1 cellular context compared by ENCODE assay signal in the genomic region with DNA sequence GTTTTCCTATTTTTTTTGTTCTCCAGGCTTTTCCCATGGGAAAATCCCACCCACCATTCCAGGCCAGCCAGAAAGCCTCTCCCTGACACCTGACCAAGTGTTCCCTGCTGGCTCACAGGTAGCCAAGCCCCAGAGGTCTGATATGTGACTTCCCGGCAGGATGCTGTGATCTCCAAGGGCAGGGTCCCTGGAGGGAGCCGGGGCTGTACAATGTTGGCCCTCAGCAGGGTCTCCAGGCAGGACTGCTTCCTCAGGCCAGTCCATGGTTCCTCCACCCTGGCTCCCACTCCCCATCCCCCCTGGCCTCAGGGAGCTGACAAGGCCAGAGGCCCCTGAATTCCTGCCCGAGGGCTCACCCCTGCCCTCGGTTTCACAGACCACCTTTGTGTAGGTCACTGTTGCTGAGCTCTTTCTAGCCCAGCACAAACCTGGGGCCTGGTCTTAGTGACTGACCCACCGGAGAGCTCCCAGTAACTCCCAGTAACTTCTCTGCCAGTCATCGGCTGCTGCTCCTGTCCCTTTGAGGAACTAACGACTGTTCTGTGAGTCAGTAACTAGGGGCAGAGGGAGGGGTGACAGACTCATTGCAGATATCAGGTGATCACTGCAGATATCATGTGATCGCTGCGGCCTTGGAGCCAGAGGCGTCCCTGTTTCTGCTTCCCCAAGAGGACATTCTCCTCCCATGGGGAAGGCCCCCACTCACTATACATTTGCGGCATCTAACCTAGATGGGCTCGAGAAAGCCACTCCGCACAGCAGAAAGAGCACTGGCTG.
A peak's percentile ranks its signal among the peaks of the same experiment; 100 is the strongest.
TF ChIP-seq lines count a peak whose summit lies in the region.

No MANE protein-coding gene starts in this region.

TF ChIP-seq in HepG2, 621 proteins besides CTCF, POLR2A, EP300 and RAD21 (continues in another document):
- TF ChIP-seq JUNB (CRISPR knock-in tag; IDR thresholded peaks at IDR 0.05; ENCODE audit: borderline replicate concordance) (no peak), HHEX (CRISPR knock-in tag; IDR thresholded peaks at IDR 0.05) (no peak), SOX13 (IDR thresholded peaks at IDR 0.05) (no peak), SOX13 (CRISPR knock-in tag; conservative IDR thresholded peaks at IDR 0.05 in 1 of 2, IDR thresholded peaks at IDR 0.05 in 1 of 2) (peak in 1 of 2 experiments; percentile 7; a peak in 1 of 4 replicates), ZFP37 (CRISPR knock-in tag; IDR thresholded peaks at IDR 0.05; ENCODE audit: borderline replicate concordance) (0 out of 2 replicates have a peak, but pooled peaks have one; percentile 27), ZNF274 (CRISPR knock-in tag; IDR thresholded peaks at IDR 0.05) (no peak), ZBTB20 (CRISPR knock-in tag; IDR thresholded peaks at IDR 0.05; ENCODE audit: borderline replicate concordance, low read depth) (no peak), ATRX (CRISPR knock-in tag; IDR thresholded peaks at IDR 0.05; ENCODE audit: borderline replicate concordance) (no peak), ZBTB7A (CRISPR knock-in tag; IDR thresholded peaks at IDR 0.05) (no peak), ZBTB42 (CRISPR knock-in tag; IDR thresholded peaks at IDR 0.05) (peak; percentile 51; the same call in 1 of the 2 replicates), ZIK1 (CRISPR knock-in tag; IDR thresholded peaks at IDR 0.05; ENCODE audit: borderline replicate concordance, low read depth) (no peak), ELF1 (CRISPR knock-in tag; IDR thresholded peaks at IDR 0.05) (peak; percentile 65), NR1H2 (CRISPR knock-in tag; IDR thresholded peaks at IDR 0.05; ENCODE audit: borderline replicate concordance, low read depth) (no peak), ZNF121 (CRISPR knock-in tag; IDR thresholded peaks at IDR 0.05) (peak; percentile 20; the same call in 1 of the 2 replicates), ZNF468 (CRISPR knock-in tag; IDR thresholded peaks at IDR 0.05) (no peak), FOXM1 (CRISPR knock-in tag; IDR thresholded peaks at IDR 0.05) (no peak), MZF1 (CRISPR knock-in tag; IDR thresholded peaks at IDR 0.05; ENCODE audit: borderline replicate concordance) (no peak), TSC22D2 (CRISPR knock-in tag; IDR thresholded peaks at IDR 0.05; ENCODE audit: borderline replicate concordance) (0 out of 2 replicates have a peak, but pooled peaks have one; percentile 69), ZNF605 (CRISPR knock-in tag; IDR thresholded peaks at IDR 0.05) (peak; percentile 72; the same call in 1 of the 2 replicates), ZBTB21 (CRISPR knock-in tag; IDR thresholded peaks at IDR 0.05) (no peak), TBX2 (CRISPR knock-in tag; IDR thresholded peaks at IDR 0.05; ENCODE audit: borderline replicate concordance) (peak; percentile 55; the same call in 1 of the 2 replicates)
- TF ChIP-seq, protein P1, sequence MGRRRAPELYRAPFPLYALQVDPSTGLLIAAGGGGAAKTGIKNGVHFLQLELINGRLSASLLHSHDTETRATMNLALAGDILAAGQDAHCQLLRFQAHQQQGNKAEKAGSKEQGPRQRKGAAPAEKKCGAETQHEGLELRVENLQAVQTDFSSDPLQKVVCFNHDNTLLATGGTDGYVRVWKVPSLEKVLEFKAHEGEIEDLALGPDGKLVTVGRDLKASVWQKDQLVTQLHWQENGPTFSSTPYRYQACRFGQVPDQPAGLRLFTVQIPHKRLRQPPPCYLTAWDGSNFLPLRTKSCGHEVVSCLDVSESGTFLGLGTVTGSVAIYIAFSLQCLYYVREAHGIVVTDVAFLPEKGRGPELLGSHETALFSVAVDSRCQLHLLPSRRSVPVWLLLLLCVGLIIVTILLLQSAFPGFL (CRISPR knock-in tag; IDR thresholded peaks at IDR 0.05), result no peak
- TF ChIP-seq, protein P2, sequence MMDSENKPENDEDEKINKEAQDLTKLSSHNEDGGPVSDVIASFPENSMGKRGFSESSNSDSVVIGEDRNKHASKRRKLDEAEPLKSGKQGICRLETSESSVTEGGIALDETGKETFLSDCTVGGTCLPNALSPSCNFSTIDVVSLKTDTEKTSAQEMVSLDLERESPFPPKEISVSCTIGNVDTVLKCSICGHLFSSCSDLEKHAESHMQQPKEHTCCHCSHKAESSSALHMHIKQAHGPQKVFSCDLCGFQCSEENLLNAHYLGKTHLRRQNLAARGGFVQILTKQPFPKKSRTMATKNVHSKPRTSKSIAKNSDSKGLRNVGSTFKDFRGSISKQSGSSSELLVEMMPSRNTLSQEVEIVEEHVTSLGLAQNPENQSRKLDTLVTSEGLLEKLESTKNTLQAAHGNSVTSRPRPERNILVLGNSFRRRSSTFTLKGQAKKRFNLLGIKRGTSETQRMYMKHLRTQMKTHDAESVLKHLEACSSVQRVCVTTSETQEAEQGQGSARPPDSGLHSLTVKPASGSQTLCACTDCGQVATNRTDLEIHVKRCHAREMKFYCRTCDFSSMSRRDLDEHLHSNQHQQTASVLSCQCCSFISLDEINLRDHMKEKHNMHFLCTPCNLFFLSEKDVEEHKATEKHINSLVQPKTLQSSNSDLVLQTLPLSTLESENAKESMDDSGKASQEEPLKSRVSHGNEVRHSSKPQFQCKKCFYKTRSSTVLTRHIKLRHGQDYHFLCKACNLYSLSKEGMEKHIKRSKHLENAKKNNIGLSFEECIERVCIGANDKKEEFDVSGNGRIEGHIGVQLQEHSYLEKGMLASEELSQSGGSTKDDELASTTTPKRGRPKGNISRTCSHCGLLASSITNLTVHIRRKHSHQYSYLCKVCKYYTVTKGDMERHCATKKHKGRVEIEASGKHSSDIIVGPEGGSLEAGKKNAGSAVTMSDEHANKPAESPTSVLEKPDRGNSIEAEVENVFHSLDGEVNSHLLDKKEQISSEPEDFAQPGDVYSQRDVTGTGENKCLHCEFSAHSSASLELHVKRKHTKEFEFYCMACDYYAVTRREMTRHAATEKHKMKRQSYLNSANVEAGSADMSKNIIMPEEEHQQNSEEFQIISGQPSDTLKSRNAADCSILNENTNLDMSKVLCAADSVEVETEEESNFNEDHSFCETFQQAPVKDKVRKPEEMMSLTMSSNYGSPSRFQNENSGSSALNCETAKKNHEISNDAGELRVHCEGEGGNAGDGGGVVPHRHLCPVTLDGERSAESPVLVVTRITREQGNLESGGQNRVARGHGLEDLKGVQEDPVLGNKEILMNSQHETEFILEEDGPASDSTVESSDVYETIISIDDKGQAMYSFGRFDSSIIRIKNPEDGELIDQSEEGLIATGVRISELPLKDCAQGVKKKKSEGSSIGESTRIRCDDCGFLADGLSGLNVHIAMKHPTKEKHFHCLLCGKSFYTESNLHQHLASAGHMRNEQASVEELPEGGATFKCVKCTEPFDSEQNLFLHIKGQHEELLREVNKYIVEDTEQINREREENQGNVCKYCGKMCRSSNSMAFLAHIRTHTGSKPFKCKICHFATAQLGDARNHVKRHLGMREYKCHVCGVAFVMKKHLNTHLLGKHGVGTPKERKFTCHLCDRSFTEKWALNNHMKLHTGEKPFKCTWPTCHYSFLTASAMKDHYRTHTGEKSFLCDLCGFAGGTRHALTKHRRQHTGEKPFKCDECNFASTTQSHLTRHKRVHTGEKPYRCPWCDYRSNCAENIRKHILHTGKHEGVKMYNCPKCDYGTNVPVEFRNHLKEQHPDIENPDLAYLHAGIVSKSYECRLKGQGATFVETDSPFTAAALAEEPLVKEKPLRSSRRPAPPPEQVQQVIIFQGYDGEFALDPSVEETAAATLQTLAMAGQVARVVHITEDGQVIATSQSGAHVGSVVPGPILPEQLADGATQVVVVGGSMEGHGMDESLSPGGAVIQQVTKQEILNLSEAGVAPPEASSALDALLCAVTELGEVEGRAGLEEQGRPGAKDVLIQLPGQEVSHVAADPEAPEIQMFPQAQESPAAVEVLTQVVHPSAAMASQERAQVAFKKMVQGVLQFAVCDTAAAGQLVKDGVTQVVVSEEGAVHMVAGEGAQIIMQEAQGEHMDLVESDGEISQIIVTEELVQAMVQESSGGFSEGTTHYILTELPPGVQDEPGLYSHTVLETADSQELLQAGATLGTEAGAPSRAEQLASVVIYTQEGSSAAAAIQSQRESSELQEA (CRISPR knock-in tag; IDR thresholded peaks at IDR 0.05; ENCODE audit: not compliant biosample characterization), result no peak
- TF ChIP-seq, protein P3, sequence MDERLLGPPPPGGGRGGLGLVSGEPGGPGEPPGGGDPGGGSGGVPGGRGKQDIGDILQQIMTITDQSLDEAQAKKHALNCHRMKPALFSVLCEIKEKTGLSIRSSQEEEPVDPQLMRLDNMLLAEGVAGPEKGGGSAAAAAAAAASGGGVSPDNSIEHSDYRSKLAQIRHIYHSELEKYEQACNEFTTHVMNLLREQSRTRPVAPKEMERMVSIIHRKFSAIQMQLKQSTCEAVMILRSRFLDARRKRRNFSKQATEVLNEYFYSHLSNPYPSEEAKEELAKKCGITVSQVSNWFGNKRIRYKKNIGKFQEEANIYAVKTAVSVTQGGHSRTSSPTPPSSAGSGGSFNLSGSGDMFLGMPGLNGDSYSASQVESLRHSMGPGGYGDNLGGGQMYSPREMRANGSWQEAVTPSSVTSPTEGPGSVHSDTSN (CRISPR knock-in tag; IDR thresholded peaks at IDR 0.05), result no peak
- TF ChIP-seq, protein P4, sequence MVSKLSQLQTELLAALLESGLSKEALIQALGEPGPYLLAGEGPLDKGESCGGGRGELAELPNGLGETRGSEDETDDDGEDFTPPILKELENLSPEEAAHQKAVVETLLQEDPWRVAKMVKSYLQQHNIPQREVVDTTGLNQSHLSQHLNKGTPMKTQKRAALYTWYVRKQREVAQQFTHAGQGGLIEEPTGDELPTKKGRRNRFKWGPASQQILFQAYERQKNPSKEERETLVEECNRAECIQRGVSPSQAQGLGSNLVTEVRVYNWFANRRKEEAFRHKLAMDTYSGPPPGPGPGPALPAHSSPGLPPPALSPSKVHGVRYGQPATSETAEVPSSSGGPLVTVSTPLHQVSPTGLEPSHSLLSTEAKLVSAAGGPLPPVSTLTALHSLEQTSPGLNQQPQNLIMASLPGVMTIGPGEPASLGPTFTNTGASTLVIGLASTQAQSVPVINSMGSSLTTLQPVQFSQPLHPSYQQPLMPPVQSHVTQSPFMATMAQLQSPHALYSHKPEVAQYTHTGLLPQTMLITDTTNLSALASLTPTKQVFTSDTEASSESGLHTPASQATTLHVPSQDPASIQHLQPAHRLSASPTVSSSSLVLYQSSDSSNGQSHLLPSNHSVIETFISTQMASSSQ (IDR thresholded peaks at IDR 0.05; ENCODE audit: low read depth), result no peak
- TF ChIP-seq, protein P4 (CRISPR knock-in tag; IDR thresholded peaks at IDR 0.05; ENCODE audit: borderline replicate concordance), result no peak
- TF ChIP-seq, protein P5, sequence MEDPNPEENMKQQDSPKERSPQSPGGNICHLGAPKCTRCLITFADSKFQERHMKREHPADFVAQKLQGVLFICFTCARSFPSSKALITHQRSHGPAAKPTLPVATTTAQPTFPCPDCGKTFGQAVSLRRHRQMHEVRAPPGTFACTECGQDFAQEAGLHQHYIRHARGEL (CRISPR knock-in tag; IDR thresholded peaks at IDR 0.05), result no peak
- TF ChIP-seq, protein P6, sequence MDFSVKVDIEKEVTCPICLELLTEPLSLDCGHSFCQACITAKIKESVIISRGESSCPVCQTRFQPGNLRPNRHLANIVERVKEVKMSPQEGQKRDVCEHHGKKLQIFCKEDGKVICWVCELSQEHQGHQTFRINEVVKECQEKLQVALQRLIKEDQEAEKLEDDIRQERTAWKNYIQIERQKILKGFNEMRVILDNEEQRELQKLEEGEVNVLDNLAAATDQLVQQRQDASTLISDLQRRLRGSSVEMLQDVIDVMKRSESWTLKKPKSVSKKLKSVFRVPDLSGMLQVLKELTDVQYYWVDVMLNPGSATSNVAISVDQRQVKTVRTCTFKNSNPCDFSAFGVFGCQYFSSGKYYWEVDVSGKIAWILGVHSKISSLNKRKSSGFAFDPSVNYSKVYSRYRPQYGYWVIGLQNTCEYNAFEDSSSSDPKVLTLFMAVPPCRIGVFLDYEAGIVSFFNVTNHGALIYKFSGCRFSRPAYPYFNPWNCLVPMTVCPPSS (IDR thresholded peaks at IDR 0.05), result no peak
- TF ChIP-seq, protein P7, sequence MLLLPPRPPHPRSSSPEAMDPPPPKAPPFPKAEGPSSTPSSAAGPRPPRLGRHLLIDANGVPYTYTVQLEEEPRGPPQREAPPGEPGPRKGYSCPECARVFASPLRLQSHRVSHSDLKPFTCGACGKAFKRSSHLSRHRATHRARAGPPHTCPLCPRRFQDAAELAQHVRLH (CRISPR knock-in tag; IDR thresholded peaks at IDR 0.05; ENCODE audit: borderline replicate concordance, low read depth), result peak; percentile 23; the same call in 1 of the 2 replicates
- TF ChIP-seq, protein P8, sequence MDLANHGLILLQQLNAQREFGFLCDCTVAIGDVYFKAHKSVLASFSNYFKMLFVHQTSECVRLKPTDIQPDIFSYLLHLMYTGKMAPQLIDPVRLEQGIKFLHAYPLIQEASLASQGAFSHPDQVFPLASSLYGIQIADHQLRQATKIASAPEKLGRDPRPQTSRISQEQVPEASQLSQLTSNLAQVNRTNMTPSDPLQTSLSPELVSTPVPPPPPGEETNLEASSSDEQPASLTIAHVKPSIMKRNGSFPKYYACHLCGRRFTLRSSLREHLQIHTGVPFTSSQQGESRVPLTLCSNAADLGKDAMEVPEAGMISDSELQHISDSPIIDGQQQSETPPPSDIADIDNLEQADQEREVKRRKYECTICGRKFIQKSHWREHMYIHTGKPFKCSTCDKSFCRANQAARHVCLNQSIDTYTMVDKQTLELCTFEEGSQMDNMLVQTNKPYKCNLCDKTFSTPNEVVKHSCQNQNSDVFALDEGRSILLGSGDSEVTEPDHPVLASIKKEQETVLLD (CRISPR knock-in tag; IDR thresholded peaks at IDR 0.05; ENCODE audit: low read depth), result no peak
- TF ChIP-seq, protein P9, sequence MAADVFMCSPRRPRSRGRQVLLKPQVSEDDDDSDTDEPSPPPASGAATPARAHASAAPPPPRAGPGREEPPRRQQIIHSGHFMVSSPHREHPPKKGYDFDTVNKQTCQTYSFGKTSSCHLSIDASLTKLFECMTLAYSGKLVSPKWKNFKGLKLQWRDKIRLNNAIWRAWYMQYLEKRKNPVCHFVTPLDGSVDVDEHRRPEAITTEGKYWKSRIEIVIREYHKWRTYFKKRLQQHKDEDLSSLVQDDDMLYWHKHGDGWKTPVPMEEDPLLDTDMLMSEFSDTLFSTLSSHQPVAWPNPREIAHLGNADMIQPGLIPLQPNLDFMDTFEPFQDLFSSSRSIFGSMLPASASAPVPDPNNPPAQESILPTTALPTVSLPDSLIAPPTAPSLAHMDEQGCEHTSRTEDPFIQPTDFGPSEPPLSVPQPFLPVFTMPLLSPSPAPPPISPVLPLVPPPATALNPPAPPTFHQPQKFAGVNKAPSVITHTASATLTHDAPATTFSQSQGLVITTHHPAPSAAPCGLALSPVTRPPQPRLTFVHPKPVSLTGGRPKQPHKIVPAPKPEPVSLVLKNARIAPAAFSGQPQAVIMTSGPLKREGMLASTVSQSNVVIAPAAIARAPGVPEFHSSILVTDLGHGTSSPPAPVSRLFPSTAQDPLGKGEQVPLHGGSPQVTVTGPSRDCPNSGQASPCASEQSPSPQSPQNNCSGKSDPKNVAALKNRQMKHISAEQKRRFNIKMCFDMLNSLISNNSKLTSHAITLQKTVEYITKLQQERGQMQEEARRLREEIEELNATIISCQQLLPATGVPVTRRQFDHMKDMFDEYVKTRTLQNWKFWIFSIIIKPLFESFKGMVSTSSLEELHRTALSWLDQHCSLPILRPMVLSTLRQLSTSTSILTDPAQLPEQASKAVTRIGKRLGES (CRISPR knock-in tag; IDR thresholded peaks at IDR 0.05; ENCODE audit: borderline replicate concordance), result no peak
